ENCODE assay signal across 19 cellular contexts in genomic region chrX:44975666-44976263, GRCh38.
DNase-seq lines count a peak whose midpoint lies in the region; FAIRE-seq and TF ChIP-seq lines count a peak whose summit lies in the region.
"Had no signal": no experiment of that assay in that cellular context is flagged by ENCODE, and none has a peak within 500 bp of the region (broad histone marks: within the 10 kb centered on the region; RNA-seq: fewer than 3 reads in every experiment).

No MANE protein-coding gene starts in this region.

- H2AFZ ChIP-seq in neural progenitor cell (replicated peaks) (no peak overlapping the region), PC-9 (no peak overlapping the region)

- no peak for TF ChIP-seq CTCF in bronchial epithelial cell (IDR thresholded peaks at IDR 0.05; ENCODE audit: insufficient read depth, low read length, severe bottlenecking)
- no peak for TF ChIP-seq CTCF in neural progenitor cell (IDR thresholded peaks at IDR 0.05)
- no peak for TF ChIP-seq CTCF in PC-9 (conservative IDR thresholded peaks at IDR 0.05)

- H4K20me1 ChIP-seq in neural progenitor cell (ENCODE audit: low read depth): no peaks in the 10 kb centered on the region
- no peaks in the 10 kb centered on the region for H4K20me1 ChIP-seq in PC-9 (ENCODE audit: insufficient read depth)

- H3K9me2 ChIP-seq in PC-9 (ENCODE audit: insufficient read depth): no peaks in the 10 kb centered on the region
- H3K9me2 ChIP-seq: SK-N-SH had no signal

- intact Hi-C loops in PC-9 (cut with micrococcal nuclease; ENCODE audit: unreplicated experiment): no loop called here

- H3K4me2 ChIP-seq in neural progenitor cell (peak overlapping the region; percentile 21), PC-9 (no peak overlapping the region)
- H3K4me2 ChIP-seq: BLaER1 treated with 17β-estradiol and CSF1 and Interleukin-3, amounts not matched to agents 10 nM and 100 nM; SK-N-SH had no signal

- H3K27me3 ChIP-seq in HUES6 (ENCODE audit: control insufficient read depth, insufficient read depth, low read length) (no peaks in the 10 kb centered on the region), bronchial epithelial cell (ENCODE audit: control insufficient read depth, insufficient read depth, low read length) (no peaks in the 10 kb centered on the region), neural progenitor cell (no peaks in the 10 kb centered on the region), PC-9 (ENCODE audit: insufficient read depth, low read depth) (no peaks in the 10 kb centered on the region)
- H3K27me3 ChIP-seq: BLaER1 treated with 17β-estradiol and CSF1 and Interleukin-3, amounts not matched to agents 10 nM and 100 nM; esophagus muscularis mucosa; Peyer's patch; spleen had no signal

- POLR2A ChIA-PET in PC-9 (lab: Charles Lee; ENCODE audit: unreplicated experiment): no interaction called here

- DNase-seq in NCI-H748 (lab: John Stamatoyannopoulos, UW; ENCODE audit: unreplicated experiment): peak; percentile 0
- DNase-seq in NCI-H748 treated with DMSO at 0.1 percent for 48 hours (lab: John Stamatoyannopoulos, UW): no peak
- DNase-seq in bronchial epithelial cell (ENCODE audit: low read depth): peak; percentile 53
- no peak for DNase-seq in neural progenitor cell (ENCODE audit: low spot score)
- DNase-seq in PC-9: no peak
- no peak for DNase-seq in occipital lobe (lab: John Stamatoyannopoulos, UW)
- DNase-seq in SIG-M5 (lab: John Stamatoyannopoulos, UW): no peak
- DNase-seq: activated CD4-positive, CD25-positive, alpha-beta regulatory T cell; left ventricle myocardium superior; NCI-H1092 treated with DMSO at 0.1 percent for 48 hours; NCI-H2081; NCI-H526 treated with DMSO at 0.1 percent for 48 hours; Peyer's patch; SK-N-SH; spleen; stimulated activated CD4-positive, alpha-beta T cell treated with anti-CD3 and anti-CD28 coated beads, Interleukin-4, amount 100 ng/mL, for 4 hours had no signal

- H3F3A ChIP-seq in neural progenitor cell (ENCODE audit: low read depth) (no peaks in the 10 kb centered on the region), PC-9 (ENCODE audit: insufficient read depth, low read depth) (no peaks in the 10 kb centered on the region)

- H3K36me3 ChIP-seq in HUES6 (ENCODE audit: control insufficient read depth, insufficient read depth, low read length): peaks cover 76% of the 10 kb centered on the region
- H3K36me3 ChIP-seq in bronchial epithelial cell (ENCODE audit: control insufficient read depth, insufficient read depth, low read length): no peaks in the 10 kb centered on the region
- H3K36me3 ChIP-seq in neural progenitor cell: no peaks in the 10 kb centered on the region
- H3K36me3 ChIP-seq in PC-9 (ENCODE audit: low read depth): no peaks in the 10 kb centered on the region
- H3K36me3 ChIP-seq: esophagus muscularis mucosa, Peyer's patch had no signal

- H3K9ac ChIP-seq in HUES6 (ENCODE audit: low read length): no peak overlapping the region
- H3K9ac ChIP-seq in neural progenitor cell: no peak overlapping the region
- H3K9ac ChIP-seq: BLaER1 treated with 17β-estradiol and CSF1 and Interleukin-3, amounts not matched to agents 10 nM and 100 nM; SK-N-SH had no signal

- H3K79me2 ChIP-seq in neural progenitor cell (ENCODE audit: low read depth) (peaks cover 100% of the 10 kb centered on the region), PC-9 (ENCODE audit: low read depth) (0 out of 2 replicates have a peak, but pooled peaks cover 5% of the 10 kb centered on the region)

- CTCF ChIA-PET in PC-9 (lab: Charles Lee): interaction anchor here (0.6 kb wide), 1 partner anchor 419 kb away, joined by 4 read pairs; no protein-coding TSS in a partner anchor

- H3K27ac ChIP-seq in HUES6 (ENCODE audit: low read depth, low read length) (peak overlapping the region; percentile 41; the same call in 1 of the 2 replicates), neural progenitor cell (peak overlapping the region; percentile 48), PC-9 (no peak overlapping the region)
- H3K27ac ChIP-seq: BLaER1 treated with 17β-estradiol and CSF1 and Interleukin-3, amounts not matched to agents 10 nM and 100 nM; esophagus muscularis mucosa; Peyer's patch; spleen had no signal

- H3K27me3 Mint-ChIP-seq in neural progenitor cell (ENCODE audit: insufficient read depth, low read depth): no peaks in the 10 kb centered on the region

- no peaks in the 10 kb centered on the region for H3K4me1 Mint-ChIP-seq in neural progenitor cell

- no peak for FAIRE-seq in bronchial epithelial cell (lab: Jason Lieb, UNC)

- no peak overlapping the region for H3K27ac Mint-ChIP-seq in neural progenitor cell

- H3K36me3 Mint-ChIP-seq in neural progenitor cell: peaks cover 15% of the 10 kb centered on the region

- H3K4me3 ChIP-seq in HUES6 (ENCODE audit: low read depth, low read length) (no peak overlapping the region), bronchial epithelial cell (ENCODE audit: low read depth, low read length) (no peak overlapping the region), neural progenitor cell (no peak overlapping the region), PC-9 (no peak overlapping the region)
- H3K4me3 ChIP-seq: esophagus muscularis mucosa, Peyer's patch, spleen had no signal

- no peak overlapping the region for H3K4me3 Mint-ChIP-seq in neural progenitor cell

- H3K4me1 ChIP-seq in HUES6 (ENCODE audit: control insufficient read depth, insufficient read depth, low read length) (no peaks in the 10 kb centered on the region), neural progenitor cell (peaks cover 18% of the 10 kb centered on the region), PC-9 (replicated peaks; ENCODE audit: insufficient read depth) (peaks cover 5% of the 10 kb centered on the region; the same call in 1 of the 2 replicates)
- H3K4me1 ChIP-seq: esophagus muscularis mucosa, Peyer's patch had no signal

- no TSS peak for BruUV-seq in PC-9 (replicated peaks; lab: Mats Ljungman, UMichigan)

- peaks cover 25% of the 10 kb centered on the region for H3K9me3 Mint-ChIP-seq in neural progenitor cell

- H3K9me3 ChIP-seq in HUES6 (ENCODE audit: control insufficient read depth, insufficient read depth, low read depth, low read length) (peaks cover 8% of the 10 kb centered on the region; the same call in 1 of the 2 replicates), neural progenitor cell (ENCODE audit: low read depth) (peaks cover 7% of the 10 kb centered on the region), PC-9 (ENCODE audit: insufficient read depth, low read depth) (no peaks in the 10 kb centered on the region)
- H3K9me3 ChIP-seq: Peyer's patch had no signal

Comparison
In these comparisons a context has a peak if more than half of its experiments do, and no peak if none do; other contexts are left out.
1. DNase-seq: peak in NCI-H748 (single experiment) and bronchial epithelial cell (single experiment); none in NCI-H748 treated with DMSO at 0.1 percent for 48 hours (single experiment), neural progenitor cell (single experiment), PC-9 (0 of 2), occipital lobe (single experiment) and SIG-M5 (single experiment).